1 cellular context compared by ENCODE assay signal in the genomic region with DNA sequence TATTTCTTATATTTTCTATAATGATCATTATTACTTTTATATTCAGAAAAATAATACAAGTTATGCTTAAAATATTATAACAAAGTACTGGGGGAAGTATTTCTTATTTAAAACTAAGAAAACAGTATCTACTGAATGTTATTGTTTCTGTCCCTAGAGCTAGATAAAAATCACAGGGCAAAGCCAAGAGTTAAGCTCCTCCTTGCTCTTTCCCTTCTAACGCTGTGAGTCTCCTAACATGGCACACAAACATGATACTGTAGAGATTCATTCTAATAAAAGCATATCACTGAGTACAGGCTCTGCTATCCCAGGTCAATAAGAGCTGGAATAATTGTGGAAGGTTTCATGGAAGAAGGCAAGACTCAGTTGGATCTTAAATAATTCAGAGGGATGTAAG.
TF ChIP-seq lines count a peak whose summit lies in the region.

No MANE protein-coding gene starts in this region.

TF ChIP-seq in endothelial cell of umbilical vein, 7 proteins besides CTCF, POLR2A, EP300 and RAD21:
- TF ChIP-seq FOS (IDR thresholded peaks at IDR 0.05; ENCODE audit: borderline replicate concordance, insufficient read depth, low read length) = no peak
- no peak for TF ChIP-seq MAX (IDR thresholded peaks at IDR 0.05; ENCODE audit: insufficient read depth, insufficient read length)
- no peak for TF ChIP-seq EZH2 (IDR thresholded peaks at IDR 0.05; ENCODE audit: borderline replicate concordance, low read depth, low read length, severe bottlenecking)
- TF ChIP-seq GATA2 (IDR thresholded peaks at IDR 0.05; ENCODE audit: insufficient read depth, insufficient read length, low read depth, low read length) = no peak
- no peak for TF ChIP-seq MYC (IDR thresholded peaks at IDR 0.05; ENCODE audit: low read depth, low read length)
- TF ChIP-seq JUN (IDR thresholded peaks at IDR 0.05; ENCODE audit: borderline replicate concordance, insufficient read depth, insufficient read length, low read depth) = no peak
- no peak for TF ChIP-seq POLR2AphosphoS5 (IDR thresholded peaks at IDR 0.05; ENCODE audit: insufficient read depth, low read depth, low read length)
